ENCODE assay signal across 8 cellular contexts in genomic region chr5:134738963-134739661, GRCh38. TPM values are rescaled to one million over a fixed set of nuclear protein-coding genes. Genes with fewer than 3 reads are reported as not detected.
DNase-seq lines count a peak whose midpoint lies in the region; ATAC-seq and TF ChIP-seq lines count a peak whose summit lies in the region.

No MANE protein-coding gene starts in this region.

- no peaks in the 10 kb centered on the region for H3K27me3 ChIP-seq in DND-41 (ENCODE audit: insufficient read depth, low read length, poor library complexity)
- no peaks in the 10 kb centered on the region for H3K27me3 ChIP-seq in right cardiac atrium (ENCODE audit: control insufficient read depth, insufficient read depth)

- H3K9me3 ChIP-seq in DND-41 (ENCODE audit: insufficient read depth, low read length, severe bottlenecking) (no peaks in the 10 kb centered on the region), right cardiac atrium (ENCODE audit: control insufficient read depth, low read length) (no peaks in the 10 kb centered on the region)

- H3K27ac ChIP-seq in DND-41 (ENCODE audit: low read length) (peak overlapping the region; percentile 75), angular gyrus (ENCODE audit: low read depth, low read length) (peak overlapping the region; percentile 96), right cardiac atrium (ENCODE audit: low read length) (peak overlapping the region; percentile 49)

- peaks cover 52% of the 10 kb centered on the region for H3K79me2 ChIP-seq in DND-41 (ENCODE audit: insufficient read depth, low read length)

- peaks cover 45% of the 10 kb centered on the region for H3K4me1 ChIP-seq in DND-41 (ENCODE audit: insufficient read depth, low read length)
- H3K4me1 ChIP-seq in right cardiac atrium (ENCODE audit: control insufficient read depth, insufficient read depth, low read length) = no peaks in the 10 kb centered on the region

- H3K4me2 ChIP-seq in DND-41 (ENCODE audit: insufficient read depth, low read length) = peak overlapping the region; percentile 78

- intact Hi-C loops in right cardiac atrium (cut with DNase I) = loop anchor here in 1 of 4 donors (5.0 kb wide), 1 partner anchor 168 kb away; the partner anchor contains the start of gene PCBD2

- H2AFZ ChIP-seq in DND-41 (ENCODE audit: low read depth, low read length) = peak overlapping the region; percentile 87

- peak overlapping the region; percentile 75 for H3K9ac ChIP-seq in DND-41 (ENCODE audit: low read depth, low read length)

- H4K20me1 ChIP-seq in DND-41 (ENCODE audit: insufficient read depth, low read length) = peaks cover 11% of the 10 kb centered on the region; the same call in 1 of the 2 replicates

- peaks cover 31% of the 10 kb centered on the region for H3K36me3 ChIP-seq in DND-41 (ENCODE audit: insufficient read depth, low read length)

- TF ChIP-seq POLR2A in GM18505 (IDR thresholded peaks at IDR 0.05; ENCODE audit: borderline replicate concordance, extremely low read depth, insufficient read depth, insufficient read length) = no peak

- TF ChIP-seq CTCF in DND-41 (IDR thresholded peaks at IDR 0.05; ENCODE audit: borderline replicate concordance, extremely low read depth, low read length, poor library complexity, severe bottlenecking) = peak; percentile 30

- H3K4me3 ChIP-seq in DND-41 (ENCODE audit: low read depth in 1 of 2, low read length in 2 of 2) (peak overlapping the region; percentile 56 to 77), right cardiac atrium (ENCODE audit: low read length) (peak overlapping the region; percentile 61)

- DNase-seq in DND-41 (peak; percentile 29), HT-29 (ENCODE audit: low spot score) (peak; percentile 77), RPMI7951 (ENCODE audit: low read depth) (peak; percentile 41), right cardiac atrium (peak in 1 of 3 donors; percentile 55), renal cortical epithelial cell (ENCODE audit: low read depth) (peak; percentile 59)

- WGBS in right cardiac atrium = 4% methylated on average over 21 of the region's 21 CpGs

- peak; percentile 23; the same call in 1 of the 3 replicates for ATAC-seq in DND-41 (ENCODE audit: insufficient read depth, low read depth)
- peak; percentile 15 to 21 for ATAC-seq in right cardiac atrium
- no peak for ATAC-seq in GM18505 (IDR thresholded peaks at IDR 0.05; ENCODE audit: unreplicated experiment)
- ATAC-seq in HG02885 (IDR thresholded peaks at IDR 0.05; ENCODE audit: poor library complexity, unreplicated experiment) = no peak

RNA-seq across cellular contexts. Expression of gene CAMLG, which starts 0.8 kb away (rescaled TPM):
- 19.7 and 23.9 TPM in 2 replicates for total RNA-seq in HT-29 (2014; rRNA removed; shearing (Covaris generic))
- 21.5 and 21.7 TPM in 2 replicates for total RNA-seq in RPMI7951 (2014; rRNA removed; shearing (Covaris generic))
- total RNA-seq in right cardiac atrium (10 to 100 TPM; 20.8 to 24.8 (median 23.6) TPM), renal cortical epithelial cell (27.8 and 34.9 TPM in 2 replicates)
- 23.6 TPM for polyA plus RNA-seq in right cardiac atrium

RNA-seq across cellular contexts. Expression of gene DDX46, which starts 19.5 kb away (rescaled TPM):
- total RNA-seq in HT-29 (2014; rRNA removed; shearing (Covaris generic)) = 28.0 and 42.6 TPM in 2 replicates
- total RNA-seq in RPMI7951 (2014; rRNA removed; shearing (Covaris generic)) = 17.8 and 28.0 TPM in 2 replicates
- 10 to 100 TPM; 20.6 to 31.1 (median 26.0) TPM for total RNA-seq in right cardiac atrium
- 14.3 TPM for polyA plus RNA-seq in right cardiac atrium
- total RNA-seq in renal cortical epithelial cell = 12.7 and 39.0 TPM in 2 replicates

Comparison
In these comparisons a context has a peak if more than half of its experiments do, and no peak if none do; other contexts are left out.
1. ATAC-seq: peak in DND-41 (single experiment) and right cardiac atrium (2 of 2); none in GM18505 (single experiment) and HG02885 (single experiment).
2. Peak in every context shown above with its lines, with median percentiles within 50 percentile points of each other: H3K27ac ChIP-seq.